In genomic region chrY:15072084-15072483, GRCh38 we compare ENCODE assay signal across 32 cellular contexts.
A peak's percentile ranks its signal among the peaks of the same experiment; 100 is the strongest.
DNase-seq lines count a peak whose midpoint lies in the region; ATAC-seq, FAIRE-seq and TF ChIP-seq lines count a peak whose summit lies in the region.
"Had no signal": no experiment of that assay in that cellular context is flagged by ENCODE, and none has a peak within 500 bp of the region (broad histone marks: within the 10 kb centered on the region; RNA-seq: fewer than 3 reads in every experiment).

No MANE protein-coding gene starts in this region.

- H4K20me1 ChIP-seq in HepG2 (ENCODE audit: insufficient read depth, low read length), result no peaks in the 10 kb centered on the region
- H4K20me1 ChIP-seq: BLaER1; BLaER1 treated with 17β-estradiol and CSF1 and Interleukin-3, amounts not matched to agents 10 nM and 100 nM had no signal

- TF ChIP-seq RAD21 in HepG2 (CRISPR knock-in tag; IDR thresholded peaks at IDR 0.05) (no peak), A549 (conservative IDR thresholded peaks at IDR 0.05 in 1 of 2, IDR thresholded peaks at IDR 0.05 in 1 of 2) (no peak)

- ATAC-seq in HepG2 (no peak), right lobe of liver (no peak), A549 (no peak)
- ATAC-seq: CD8-positive, alpha-beta T cell had no signal

- POLR2A ChIA-PET in HepG2 (lab: Yijun Ruan, JAX) (no interaction called here), A549 (lab: Yijun Ruan, JAX) (no interaction called here)

- H2AFZ ChIP-seq in HepG2 (ENCODE audit: low read length), result no peak overlapping the region

- no peaks in the 10 kb centered on the region for H3K4me1 ChIP-seq in HepG2 (ENCODE audit: insufficient read depth, low read length)
- H3K4me1 ChIP-seq in right lobe of liver, result no peaks in the 10 kb centered on the region
- H3K4me1 ChIP-seq in A549, result no peaks in the 10 kb centered on the region
- H3K4me1 ChIP-seq: BE2C; BLaER1; BLaER1 treated with 17β-estradiol and CSF1 and Interleukin-3, amounts not matched to agents 10 nM and 100 nM; Caco-2 had no signal

- DNase-seq in HepG2 (ENCODE audit: low spot score) (no peak), right lobe of liver (no peak), A549 (ENCODE audit: low read depth in 1 of 2, low spot score in 1 of 2) (no peak), NCI-H69 (lab: John Stamatoyannopoulos, UW) (no peak)
- no peak for DNase-seq in activated CD8-positive, alpha-beta memory T cell treated with anti-CD3 and anti-CD28 coated beads, Interleukin-2, amount 50 U/mL, for 48 hours
- DNase-seq: 8988T; ACHN; AML-193; BE2C; C1 segment of cervical spinal cord; Caco-2; Calu3; CD4-positive, alpha-beta memory T cell; CD4-positive, alpha-beta T cell; CD4-positive, CD25-positive, alpha-beta regulatory T cell; CD8-positive, alpha-beta memory T cell; CD8-positive, alpha-beta T cell; COR-L47; DMS 273 treated with DMSO at 0.1 percent for 48 hours; DMS153; DMS53; DMS79; DMS79 treated with DMSO at 0.1 percent for 48 hours; DND-41; EL had no signal

- H3K9me3 ChIP-seq in HepG2 (ENCODE audit: low read length) (no peaks in the 10 kb centered on the region), right lobe of liver (no peaks in the 10 kb centered on the region), A549 (no peaks in the 10 kb centered on the region)
- H3K9me3 ChIP-seq: BE2C; BLaER1; BLaER1 treated with 17β-estradiol and CSF1 and Interleukin-3, amounts not matched to agents 10 nM and 100 nM; Caco-2 had no signal

- H3K36me3 ChIP-seq in HepG2 (replicated peaks in 1 of 2; ENCODE audit: control insufficient read depth in 1 of 2, insufficient read depth in 2 of 2, low read length in 2 of 2), result no peaks in the 10 kb centered on the region
- H3K36me3 ChIP-seq in right lobe of liver, result no peaks in the 10 kb centered on the region
- H3K36me3 ChIP-seq: BE2C; BLaER1; BLaER1 treated with 17β-estradiol and CSF1 and Interleukin-3, amounts not matched to agents 10 nM and 100 nM had no signal

- H3K79me2 ChIP-seq in HepG2 (ENCODE audit: insufficient read depth, low read length), result no peaks in the 10 kb centered on the region

- H3K4me3 ChIP-seq in HepG2 (replicated peaks in 1 of 3; ENCODE audit: insufficient read depth in 1 of 3, low read depth in 2 of 3, low read length in 3 of 3) (no peak overlapping the region), right lobe of liver (no peak overlapping the region), A549 (no peak overlapping the region)
- H3K4me3 ChIP-seq: BLaER1; BLaER1 treated with 17β-estradiol and CSF1 and Interleukin-3, amounts not matched to agents 10 nM and 100 nM had no signal

- H3K9ac ChIP-seq in HepG2 (ENCODE audit: insufficient read depth, low read depth, low read length), result no peak overlapping the region
- H3K9ac ChIP-seq: BLaER1; BLaER1 treated with 17β-estradiol and CSF1 and Interleukin-3, amounts not matched to agents 10 nM and 100 nM had no signal

- in situ Hi-C loops in HepG2 (cut with HindIII; ENCODE audit: extremely low pct_ligation_motif_present, low pct_unique_long_range_greater_than_20kb), result no loop called here

- FAIRE-seq in HepG2 (lab: Jason Lieb, UNC) (no peak), A549 (lab: Jason Lieb, UNC) (no peak), G401.6 (lab: Jason Lieb, UNC) (peak; percentile 21)
- FAIRE-seq: A204.1, D721Med had no signal

- no TSS peak for BruUV-seq in HepG2 (replicated peaks; lab: Mats Ljungman, UMichigan)

- TF ChIP-seq POLR2A in HepG2 (IDR thresholded peaks at IDR 0.05; ENCODE audit: insufficient read depth in 1 of 2, low read depth in 2 of 2, low read length in 2 of 2) (no peak), right lobe of liver (IDR thresholded peaks at IDR 0.05) (no peak), A549 (IDR thresholded peaks at IDR 0.05; ENCODE audit: low read length) (no peak)

- H3K4me2 ChIP-seq in HepG2 (ENCODE audit: low read depth, low read length) (no peak overlapping the region), A549 (no peak overlapping the region)
- H3K4me2 ChIP-seq: BLaER1; BLaER1 treated with 17β-estradiol and CSF1 and Interleukin-3, amounts not matched to agents 10 nM and 100 nM had no signal

- H3K27ac ChIP-seq in HepG2 (ENCODE audit: extremely low read length, insufficient read depth, low read length) (no peak overlapping the region), right lobe of liver (no peak overlapping the region), A549 (no peak overlapping the region)
- H3K27ac ChIP-seq: 22Rv1; BLaER1; BLaER1 treated with 17β-estradiol and CSF1 and Interleukin-3, amounts not matched to agents 10 nM and 100 nM; C4-2B had no signal

- intact Hi-C loops in HepG2 (cut with micrococcal nuclease; ENCODE audit: unreplicated experiment) (no loop called here), right lobe of liver (cut with DNase I) (no loop called here)

- WGBS in HepG2 (ENCODE audit: low lambda C conversion rate), result 44% methylated on average over 2 of the region's 2 CpGs
- WGBS in right lobe of liver (ENCODE audit: insufficient coverage, low coverage, low lambda C conversion rate, missing lambda C conversion rate), result no CpG with 5 or more reads among the region's 2 CpGs
- 29% methylated on average over 2 of the region's 2 CpGs for WGBS in A549 (ENCODE audit: missing lambda C conversion rate)

- TF ChIP-seq CTCF in HepG2 (CRISPR knock-in tag; IDR thresholded peaks at IDR 0.05) (no peak), right lobe of liver (IDR thresholded peaks at IDR 0.05) (no peak), A549 (IDR thresholded peaks at IDR 0.05) (no peak)

- CTCF ChIA-PET in HepG2 (lab: Yijun Ruan, JAX; ENCODE audit: low intra/inter-chr PET ratio, low total read pairs), result no interaction called here
- CTCF ChIA-PET in A549 (lab: Yijun Ruan, JAX), result no interaction called here

- no peak for TF ChIP-seq EP300 in HepG2 (IDR thresholded peaks at IDR 0.05; ENCODE audit: low read depth in 2 of 2, low read length in 2 of 2)
- TF ChIP-seq EP300 in HepG2 (CRISPR knock-in tag; IDR thresholded peaks at IDR 0.05; ENCODE audit: borderline replicate concordance), result no peak
- TF ChIP-seq EP300 in A549 (IDR thresholded peaks at IDR 0.05), result no peak

- H3K27me3 ChIP-seq in HepG2 (ENCODE audit: control insufficient read depth in 1 of 2, insufficient read depth in 2 of 2, low read length in 2 of 2) (no peaks in the 10 kb centered on the region), right lobe of liver (no peaks in the 10 kb centered on the region)
- H3K27me3 ChIP-seq: BE2C; BLaER1; BLaER1 treated with 17β-estradiol and CSF1 and Interleukin-3, amounts not matched to agents 10 nM and 100 nM had no signal

TF ChIP-seq in HepG2, 621 proteins besides CTCF, POLR2A, EP300 and RAD21 (continues in another document):
- TF ChIP-seq ZNF816 (CRISPR knock-in tag; IDR thresholded peaks at IDR 0.05; ENCODE audit: borderline replicate concordance) (no peak), ZSCAN25 (CRISPR knock-in tag; IDR thresholded peaks at IDR 0.05) (no peak), MAFK (conservative IDR thresholded peaks at IDR 0.05 in 1 of 2, IDR thresholded peaks at IDR 0.05 in 1 of 2; ENCODE audit: low read length in 2 of 2) (peak in 1 of 2 experiments; percentile 59; a peak in 2 of 4 replicates), MAFF (IDR thresholded peaks at IDR 0.05; ENCODE audit: low read depth, low read length) (peak; percentile 59)

TF ChIP-seq in A549, 52 proteins besides CTCF, POLR2A, EP300 and RAD21:
- peak; percentile 11 for TF ChIP-seq MAFK (IDR thresholded peaks at IDR 0.05; ENCODE audit: partially characterized antibody)
- no peak for TF ChIP-seq HOXB5 (CRISPR knock-in tag; IDR thresholded peaks at IDR 0.05)
- TF ChIP-seq FOXS1 (CRISPR knock-in tag; IDR thresholded peaks at IDR 0.05), result no peak
- TF ChIP-seq REST (IDR thresholded peaks at IDR 0.05), result no peak
- TF ChIP-seq NR3C1 (IDR thresholded peaks at IDR 0.05), result no peak
TF ChIP-seq in A549: peak in this region for 1.
